ENCODE assay signal across 8 cellular contexts in genomic region chr6:169701953-169702639, GRCh38. TPM values are rescaled to one million over a fixed set of nuclear protein-coding genes. Genes with fewer than 3 reads are reported as not detected.
A peak's percentile ranks its signal among the peaks of the same experiment; 100 is the strongest.
DNase-seq lines count a peak whose midpoint lies in the region; ATAC-seq, FAIRE-seq and TF ChIP-seq lines count a peak whose summit lies in the region.

Gene C6orf120, plus strand, starts transcription at chr6:169702126. Its CDS starts 334 bp downstream, at chr6:169702460.
Gene WDR27, minus strand, starts transcription at chr6:169702029. Its CDS starts 13,024 bp downstream, at chr6:169689005.

- ATAC-seq in GM18873 (IDR thresholded peaks at IDR 0.05; ENCODE audit: low FRiP score, unreplicated experiment) (peak; percentile 93), HG03139 (IDR thresholded peaks at IDR 0.05; ENCODE audit: unreplicated experiment) (peak; percentile 92)

- FAIRE-seq in bronchial epithelial cell (lab: Jason Lieb, UNC) = no peak

- H3K27me3 ChIP-seq in bronchial epithelial cell (ENCODE audit: control insufficient read depth, insufficient read depth, low read length) = no peaks in the 10 kb centered on the region

- POLR2A ChIA-PET in AG04449 (lab: Yijun Ruan, JAX) = interaction anchor here (0.7 to 2.1 kb wide), 5 partner anchors 10 to 143 kb away, joined by 3 to 7 read pairs (median 5); partner anchors contain the start of genes DYNLT2 and ERMARD

- peak; percentile 54 for DNase-seq in AG04449 (ENCODE audit: low read depth, low spot score)
- DNase-seq in NCI-H2227 (lab: John Stamatoyannopoulos, UW; ENCODE audit: unreplicated experiment) = peak; percentile 95
- peak; percentile 85 for DNase-seq in bronchial epithelial cell (ENCODE audit: low read depth)
- DNase-seq in iPS-NIHi7 (ENCODE audit: extremely low spot score) = peak; percentile 93
- peak; percentile 87 for DNase-seq in smooth muscle cell of the brain vasculature (ENCODE audit: low read depth, low spot score)

- CTCF ChIA-PET in AG04449 (lab: Yijun Ruan, JAX) = no interaction called here

- no peak for TF ChIP-seq CTCF in AG04449 (IDR thresholded peaks at IDR 0.05; ENCODE audit: insufficient read depth, low read length, missing control alignments)
- TF ChIP-seq CTCF in WI38 (IDR thresholded peaks at IDR 0.05; ENCODE audit: low read depth, low read length) = no peak
- no peak for TF ChIP-seq CTCF in bronchial epithelial cell (IDR thresholded peaks at IDR 0.05; ENCODE audit: insufficient read depth, low read length, severe bottlenecking)

- H3K4me3 ChIP-seq in AG04449 (ENCODE audit: low read depth, low read length) = peak within 1 kb of the TSS; percentile 83
- H3K4me3 ChIP-seq in WI38 (ENCODE audit: low read depth, low read length) = peak within 1 kb of the TSS; percentile 92
- peak within 1 kb of the TSS; percentile 79 for H3K4me3 ChIP-seq in bronchial epithelial cell (ENCODE audit: low read depth, low read length)

- peaks cover 2% of the 10 kb centered on the region for H3K36me3 ChIP-seq in bronchial epithelial cell (ENCODE audit: control insufficient read depth, insufficient read depth, low read length)

RNA-seq across cellular contexts. Expression of gene C6orf120, which starts in this region (rescaled TPM):
- 17.4 and 17.6 TPM in 2 replicates for total RNA-seq in bronchial epithelial cell

RNA-seq across cellular contexts. Expression of gene WDR27, which starts in this region (rescaled TPM):
- 16.8 and 21.8 TPM in 2 replicates for total RNA-seq in bronchial epithelial cell

Comparison
In these comparisons a context has a peak if more than half of its experiments do, and no peak if none do; other contexts are left out.
1. Peak in every context shown above with its lines: DNase-seq, ATAC-seq and H3K4me3 ChIP-seq.